In genomic region chr9:116264361-116264760, GRCh38 we compare ENCODE assay signal across 14 cellular contexts.
DNase-seq lines count a peak whose midpoint lies in the region; ATAC-seq lines count a peak whose summit lies in the region.
"Had no signal": no experiment of that assay in that cellular context is flagged by ENCODE, and none has a peak within 500 bp of the region (broad histone marks: within the 10 kb centered on the region; RNA-seq: fewer than 3 reads in every experiment).

No MANE protein-coding gene starts in this region.

- peak; percentile 11 for DNase-seq in NCI-H2029 (lab: John Stamatoyannopoulos, UW)
- no peak for DNase-seq in NCI-H2029 treated with DMSO at 0.1 percent for 48 hours (lab: John Stamatoyannopoulos, UW)
- DNase-seq in SHP77 treated with DMSO at 0.1 percent for 48 hours (lab: John Stamatoyannopoulos, UW) = peak; percentile 75
- peak; percentile 45 for DNase-seq in left kidney (ENCODE audit: low read depth, low spot score)
- no peak for DNase-seq in inferior parietal cortex (ENCODE audit: extremely low spot score)
- DNase-seq: CD8-positive, alpha-beta T cell; COR-L47; DMS153; GF-D8; H7; IMR-90 had no signal

- ATAC-seq in GM18858 (IDR thresholded peaks at IDR 0.05; ENCODE audit: unreplicated experiment) (no peak), HG02623 (IDR thresholded peaks at IDR 0.05; ENCODE audit: unreplicated experiment) (no peak)
- ATAC-seq: CD8-positive, alpha-beta T cell; GM23338 had no signal

Comparison
In these comparisons a context has a peak if more than half of its experiments do, and no peak if none do; other contexts are left out.
1. DNase-seq: peak in NCI-H2029 (single experiment), SHP77 treated with DMSO at 0.1 percent for 48 hours (single experiment) and left kidney (single experiment); none in NCI-H2029 treated with DMSO at 0.1 percent for 48 hours (single experiment) and inferior parietal cortex (single experiment).